In genomic region chr16:81711609-81712329, GRCh38 we compare ENCODE assay signal across 8 cellular contexts.
DNase-seq lines count a peak whose midpoint lies in the region; TF ChIP-seq lines count a peak whose summit lies in the region.

No MANE protein-coding gene starts in this region.

- TF ChIP-seq CTCF in Calu3 (IDR thresholded peaks at IDR 0.05; ENCODE audit: unreplicated experiment), result no peak

- CTCF ChIA-PET in Calu3 (lab: Charles Lee), result interaction anchor here (0.7 to 1.0 kb wide), 2 partner anchors 14 to 28 kb away, joined by 3 read pairs; no protein-coding TSS in a partner anchor

- no peaks in the 10 kb centered on the region for H3K9me3 Mint-ChIP-seq in Calu3 (ENCODE audit: low read depth, unreplicated experiment)

- no TSS peak for BruUV-seq in Calu3 (replicated peaks; lab: Mats Ljungman, UMichigan)

- intact Hi-C loops in Calu3 (cut with micrococcal nuclease; ENCODE audit: unreplicated experiment), result no loop called here

- H3K4me1 Mint-ChIP-seq in Calu3 (ENCODE audit: low read depth, unreplicated experiment), result peaks cover 32% of the 10 kb centered on the region

- H3K27ac Mint-ChIP-seq in Calu3 (ENCODE audit: unreplicated experiment), result no peak overlapping the region

- DNase-seq in Calu3 (peak; percentile 46), NCI-H2227 treated with DMSO at 0.1 percent for 48 hours (lab: John Stamatoyannopoulos, UW) (peak; percentile 26), dermis blood vessel endothelial cell (peak; percentile 91), non-pigmented ciliary epithelial cell (ENCODE audit: low read depth) (peak; percentile 82), NCI-H1092 treated with DMSO at 0.1 percent for 48 hours (lab: John Stamatoyannopoulos, UW) (no peak), NCI-H1694 treated with DMSO at 0.1 percent for 48 hours (lab: John Stamatoyannopoulos, UW) (no peak)
- DNase-seq in activated CD4-positive, alpha-beta T cell treated with anti-CD3 and anti-CD28 coated beads, Interleukin-2, amount 50 U/mL, for 4 hours, result no peak
- DNase-seq in stimulated activated CD4-positive, alpha-beta T cell treated with anti-CD3 and anti-CD28 coated beads, Interleukin-4, amount 100 ng/mL, for 24 hours, result no peak

- no peaks in the 10 kb centered on the region for H3K27me3 Mint-ChIP-seq in Calu3 (ENCODE audit: unreplicated experiment)

- H3K4me3 Mint-ChIP-seq in Calu3 (ENCODE audit: low read depth, unreplicated experiment), result no peak overlapping the region

- H3K36me3 Mint-ChIP-seq in Calu3 (ENCODE audit: insufficient read depth, unreplicated experiment), result peaks cover 45% of the 10 kb centered on the region

Comparison
In these comparisons a context has a peak if more than half of its experiments do, and no peak if none do; other contexts are left out.
1. DNase-seq: peak in Calu3 (single experiment), NCI-H2227 treated with DMSO at 0.1 percent for 48 hours (single experiment), dermis blood vessel endothelial cell (single experiment) and non-pigmented ciliary epithelial cell (single experiment); none in activated CD4-positive, alpha-beta T cell treated with anti-CD3 and anti-CD28 coated beads, Interleukin-2, amount 50 U/mL, for 4 hours (0 of 2), stimulated activated CD4-positive, alpha-beta T cell treated with anti-CD3 and anti-CD28 coated beads, Interleukin-4, amount 100 ng/mL, for 24 hours (single experiment), NCI-H1092 treated with DMSO at 0.1 percent for 48 hours (single experiment) and NCI-H1694 treated with DMSO at 0.1 percent for 48 hours (single experiment).